8 cellular contexts compared by ENCODE assay signal in the genomic region with DNA sequence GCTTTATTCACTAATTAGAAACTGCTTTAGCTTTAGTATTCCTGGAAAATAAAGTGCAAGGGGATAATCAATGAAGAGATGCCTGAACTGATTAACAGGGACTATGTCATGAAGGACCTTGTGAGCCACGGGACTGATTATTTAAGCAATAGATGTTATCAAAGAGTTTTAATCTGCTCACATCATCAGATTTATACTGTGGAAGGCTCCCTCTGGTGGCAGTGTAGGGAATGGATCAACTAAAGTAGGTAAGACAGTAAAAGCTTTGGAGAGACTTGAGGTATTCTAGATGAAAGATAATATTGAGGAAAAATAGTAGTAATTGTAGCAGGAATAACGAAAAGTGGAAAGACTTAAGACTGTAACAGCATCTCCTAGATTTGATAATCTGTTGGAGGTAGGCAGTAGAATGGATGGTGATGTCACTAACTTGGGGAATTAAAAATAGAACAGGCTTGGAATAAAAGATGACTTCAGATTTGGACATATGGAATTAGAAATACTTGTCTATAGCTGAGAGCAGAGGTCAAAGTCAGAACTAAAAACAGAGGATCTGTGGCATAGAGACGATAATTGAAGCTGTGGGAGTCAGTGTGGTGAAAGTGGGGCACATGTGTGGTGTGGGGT.
DNase-seq lines count a peak whose midpoint lies in the region; ATAC-seq and TF ChIP-seq lines count a peak whose summit lies in the region.

No MANE protein-coding gene starts in this region.

- H3K9me3 ChIP-seq in OCI-LY7 (ENCODE audit: low read length) = no peaks in the 10 kb centered on the region
- H3K9me3 ChIP-seq in vagina = no peaks in the 10 kb centered on the region

- intact Hi-C loops in OCI-LY7 (cut with micrococcal nuclease; ENCODE audit: unreplicated experiment) (loop anchor here (2.0 to 10.0 kb wide), 2 partner anchors 168 to 934 kb away; no protein-coding TSS in a partner anchor), vagina (cut with DNase I) (no loop called here)

- TF ChIP-seq CTCF in AG09309 (IDR thresholded peaks at IDR 0.05; ENCODE audit: control insufficient read depth, insufficient read depth, low read depth, low read length, missing control alignments) (peak; percentile 62), GM10248 (IDR thresholded peaks at IDR 0.05; ENCODE audit: control extremely low read depth, extremely low read depth, low read depth, missing control alignments) (peak; percentile 73), OCI-LY7 (conservative IDR thresholded peaks at IDR 0.05; ENCODE audit: low read length) (peak; percentile 94), vagina (IDR thresholded peaks at IDR 0.05) (peak in 1 of 3 experiments; percentile 31)

- CTCF ChIA-PET in GM10248 (lab: Yijun Ruan, JAX) = interaction anchor here (0.6 to 3.5 kb wide), 9 partner anchors 11 to 936 kb away, joined by 3 to 22 read pairs (median 4); no protein-coding TSS in a partner anchor
- CTCF ChIA-PET in OCI-LY7 (lab: Charles Lee; ENCODE audit: unreplicated experiment) = no interaction called here

- H3K4me1 ChIP-seq in OCI-LY7 (ENCODE audit: insufficient read depth, low read length, poor library complexity, severe bottlenecking) (no peaks in the 10 kb centered on the region), vagina (no peaks in the 10 kb centered on the region)

- no peaks in the 10 kb centered on the region for H3K27me3 ChIP-seq in vagina

- H4K20me1 ChIP-seq in OCI-LY7 (ENCODE audit: insufficient read depth, low read length) = no peaks in the 10 kb centered on the region

- H3K36me3 ChIP-seq in OCI-LY7 (ENCODE audit: insufficient read depth, low read length) (no peaks in the 10 kb centered on the region), vagina (no peaks in the 10 kb centered on the region)

- BruUV-seq in OCI-LY7 (replicated peaks; lab: Mats Ljungman, UMichigan) = no TSS peak

- H3K4me3 ChIP-seq in AG09309 (ENCODE audit: control insufficient read depth, low read depth, low read length) = no peak overlapping the region
- H3K4me3 ChIP-seq in OCI-LY7 (ENCODE audit: low read depth, low read length, poor library complexity, severe bottlenecking) = no peak overlapping the region
- no peak overlapping the region for H3K4me3 ChIP-seq in vagina

- no peaks in the 10 kb centered on the region for H3K9me2 ChIP-seq in OCI-LY7 (ENCODE audit: insufficient read depth, low read length)

- H3K4me2 ChIP-seq in OCI-LY7 (ENCODE audit: low read length) = no peak overlapping the region

- POLR2A ChIA-PET in GM10248 (lab: Yijun Ruan, JAX) (no interaction called here), OCI-LY7 (lab: Charles Lee) (no interaction called here)

- H2AFZ ChIP-seq in OCI-LY7 (ENCODE audit: low read length) = no peak overlapping the region

- no peak for TF ChIP-seq POLR2A in vagina (IDR thresholded peaks at IDR 0.05)

- no peaks in the 10 kb centered on the region for H3K79me2 ChIP-seq in OCI-LY7 (ENCODE audit: insufficient read depth, low read depth, low read length)

- H3K27ac ChIP-seq in OCI-LY7 (ENCODE audit: low read depth, low read length, poor library complexity, severe bottlenecking) = no peak overlapping the region
- H3K27ac ChIP-seq in vagina = no peak overlapping the region

- peak; percentile 3 for DNase-seq in AG09309 (ENCODE audit: low read depth)
- DNase-seq in GM10248 (ENCODE audit: extremely low spot score) = peak; percentile 13
- DNase-seq in OCI-LY7 (ENCODE audit: low spot score) = peak; percentile 58
- peak; percentile 21 for DNase-seq in dedifferentiated amniotic fluid mesenchymal stem cell (ENCODE audit: extremely low spot score)
- peak; percentile 3 for DNase-seq in non-pigmented ciliary epithelial cell (ENCODE audit: low read depth)
- no peak for DNase-seq in vagina (ENCODE audit: extremely low spot score in 2 of 2)

- ATAC-seq in HG03354 (IDR thresholded peaks at IDR 0.05; ENCODE audit: poor library complexity, severe bottlenecking, unreplicated experiment) = peak; percentile 74
- ATAC-seq in esophagus mucosa = no peak

Comparison
In these comparisons a context has a peak if more than half of its experiments do, and no peak if none do; other contexts are left out.
1. DNase-seq: peak in AG09309 (single experiment), GM10248 (single experiment), OCI-LY7 (single experiment), dedifferentiated amniotic fluid mesenchymal stem cell (single experiment) and non-pigmented ciliary epithelial cell (single experiment); none in vagina (0 of 2).